Comparison of ENCODE assay signal across 1 cellular context in genomic region chr3:48472923-48473616, GRCh38.
TF ChIP-seq lines count a peak whose summit lies in the region.

No MANE protein-coding gene starts in this region.

TF ChIP-seq in HepG2, 621 proteins besides CTCF, POLR2A, EP300 and RAD21 (continued from another document and continues in another):
- TF ChIP-seq HDAC1 (CRISPR knock-in tag; IDR thresholded peaks at IDR 0.05) (peak; percentile 75), TFE3 (CRISPR knock-in tag; IDR thresholded peaks at IDR 0.05) (0 out of 2 replicates have a peak, but pooled peaks have one; percentile 22), ZBTB7A (CRISPR knock-in tag; IDR thresholded peaks at IDR 0.05) (peak; percentile 84; the same call in 1 of the 2 replicates), NFYC (CRISPR knock-in tag; IDR thresholded peaks at IDR 0.05) (peak; percentile 37; the same call in 1 of the 2 replicates), SNAPC2 (CRISPR knock-in tag; IDR thresholded peaks at IDR 0.05) (peak; percentile 20; the same call in 1 of the 2 replicates), SATB2 (CRISPR knock-in tag; IDR thresholded peaks at IDR 0.05) (no peak), ZNF672 (CRISPR knock-in tag; IDR thresholded peaks at IDR 0.05) (no peak), HNF1B (CRISPR knock-in tag; IDR thresholded peaks at IDR 0.05) (0 out of 2 replicates have a peak, but pooled peaks have one; percentile 55), HMGXB4 (CRISPR knock-in tag; IDR thresholded peaks at IDR 0.05; ENCODE audit: borderline replicate concordance in 1 of 2, low read depth in 1 of 2) (peak; percentile 74 to 76; a peak in 3 of 4 replicates), PHF8 (CRISPR knock-in tag; IDR thresholded peaks at IDR 0.05) (peak; percentile 78), TBX2 (CRISPR knock-in tag; IDR thresholded peaks at IDR 0.05; ENCODE audit: borderline replicate concordance) (peak; percentile 79), CREB1 (IDR thresholded peaks at IDR 0.05) (peak; percentile 89), CREB1 (CRISPR knock-in tag; IDR thresholded peaks at IDR 0.05) (peak; percentile 90), ZFX (CRISPR knock-in tag; IDR thresholded peaks at IDR 0.05; ENCODE audit: low read depth) (peak; percentile 96), ZNF549 (CRISPR knock-in tag; IDR thresholded peaks at IDR 0.05) (no peak), ATF3 (CRISPR knock-in tag; IDR thresholded peaks at IDR 0.05) (peak; percentile 56; the same call in 1 of the 2 replicates), IRX3 (CRISPR knock-in tag; IDR thresholded peaks at IDR 0.05; ENCODE audit: borderline replicate concordance, low read depth) (no peak), SMARCE1 (IDR thresholded peaks at IDR 0.05; ENCODE audit: borderline replicate concordance) (no peak), MAZ (IDR thresholded peaks at IDR 0.05; ENCODE audit: borderline replicate concordance, low read depth, low read length) (peak; percentile 78; the same call in 1 of the 2 replicates), MAZ (CRISPR knock-in tag; IDR thresholded peaks at IDR 0.05; ENCODE audit: low read depth) (peak; percentile 96), PLRG1 (conservative IDR thresholded peaks at IDR 0.05) (no peak), ZNF343 (CRISPR knock-in tag; IDR thresholded peaks at IDR 0.05) (0 out of 2 replicates have a peak, but pooled peaks have one; percentile 8), GATAD2A (CRISPR knock-in tag; IDR thresholded peaks at IDR 0.05) (peak; percentile 71; the same call in 1 of the 2 replicates), ZNF709 (CRISPR knock-in tag; IDR thresholded peaks at IDR 0.05) (peak; percentile 63; the same call in 1 of the 2 replicates), MAX (IDR thresholded peaks at IDR 0.05) (peak; percentile 57), MIER3 (CRISPR knock-in tag; IDR thresholded peaks at IDR 0.05; ENCODE audit: borderline replicate concordance) (peak; percentile 67), ZNF770 (CRISPR knock-in tag; IDR thresholded peaks at IDR 0.05) (peak; percentile 86), HNF4G (IDR thresholded peaks at IDR 0.05; ENCODE audit: borderline replicate concordance, low read depth, low read length) (peak; percentile 96), HNF4G (CRISPR knock-in tag; IDR thresholded peaks at IDR 0.05; ENCODE audit: borderline replicate concordance, low read depth) (peak; percentile 95), UBTF (CRISPR knock-in tag; IDR thresholded peaks at IDR 0.05) (peak; percentile 81), ZNF354B (CRISPR knock-in tag; IDR thresholded peaks at IDR 0.05) (peak; percentile 33; the same call in 1 of the 2 replicates), HMG20A (CRISPR knock-in tag; IDR thresholded peaks at IDR 0.05; ENCODE audit: borderline replicate concordance) (peak; percentile 22; the same call in 1 of the 2 replicates), ZFP91 (CRISPR knock-in tag; IDR thresholded peaks at IDR 0.05; ENCODE audit: borderline replicate concordance) (peak; percentile 99), FOXA3 (CRISPR knock-in tag; IDR thresholded peaks at IDR 0.05) (0 out of 2 replicates have a peak, but pooled peaks have one; percentile 61), ARID5B (CRISPR knock-in tag; IDR thresholded peaks at IDR 0.05) (peak; percentile 63), CSRNP2 (CRISPR knock-in tag; conservative IDR thresholded peaks at IDR 0.05; ENCODE audit: low read depth) (no peak), SRSF1 (optimal IDR thresholded peaks at IDR 0.05; ENCODE audit: low read depth, low read length) (peak; percentile 61), HNF4A (CRISPR knock-in tag; IDR thresholded peaks at IDR 0.05) (peak; percentile 96), ZNF792 (CRISPR knock-in tag; IDR thresholded peaks at IDR 0.05) (peak; percentile 80), THAP11 (CRISPR knock-in tag; IDR thresholded peaks at IDR 0.05) (peak; percentile 69; the same call in 1 of the 2 replicates), ZNF101 (CRISPR knock-in tag; IDR thresholded peaks at IDR 0.05; ENCODE audit: borderline replicate concordance, low read depth) (no peak), WIZ (CRISPR knock-in tag; IDR thresholded peaks at IDR 0.05) (peak; percentile 79), TOE1 (CRISPR knock-in tag; IDR thresholded peaks at IDR 0.05) (peak; percentile 94; the same call in 1 of the 2 replicates), BCL3 (CRISPR knock-in tag; IDR thresholded peaks at IDR 0.05) (peak; percentile 86; the same call in 1 of the 2 replicates), SALL1 (CRISPR knock-in tag; IDR thresholded peaks at IDR 0.05) (peak; percentile 87)
